Comparison of ENCODE assay signal across 12 cellular contexts in genomic region chr4:168654206-168655174, GRCh38.
DNase-seq lines count a peak whose midpoint lies in the region; ATAC-seq and TF ChIP-seq lines count a peak whose summit lies in the region.
"Had no signal": no experiment of that assay in that cellular context is flagged by ENCODE, and none has a peak within 500 bp of the region (broad histone marks: within the 10 kb centered on the region; RNA-seq: fewer than 3 reads in every experiment).

No MANE protein-coding gene starts in this region.

- H3K4me3 ChIP-seq in thyroid gland (replicated peaks in 1 of 3), result no peak overlapping the region
- H3K4me3 ChIP-seq in testis, result no peak overlapping the region
- H3K4me3 ChIP-seq: GM23248, SJSA1 had no signal

- H3K27me3 ChIP-seq in thyroid gland (no peaks in the 10 kb centered on the region), testis (no peaks in the 10 kb centered on the region)
- H3K27me3 ChIP-seq: SJSA1 had no signal

- ATAC-seq in HG03108 (IDR thresholded peaks at IDR 0.05; ENCODE audit: unreplicated experiment), result no peak
- no peak for ATAC-seq in HG02981 (IDR thresholded peaks at IDR 0.05; ENCODE audit: unreplicated experiment)
- ATAC-seq: activated T-cell treated with anti-CD3 and anti-CD28 coated beads, Interleukin-2, amount 50 U/mL, for 72 hours; CD8-positive, alpha-beta T cell had no signal

- H3K27ac ChIP-seq in thyroid gland (no peak overlapping the region), testis (no peak overlapping the region)
- H3K27ac ChIP-seq: GM23248, SJSA1 had no signal

- no peaks in the 10 kb centered on the region for H3K9me3 ChIP-seq in thyroid gland
- no peaks in the 10 kb centered on the region for H3K9me3 ChIP-seq in testis
- H3K9me3 ChIP-seq: SJSA1 had no signal

- intact Hi-C loops in thyroid gland (cut with DNase I), result no loop called here
- intact Hi-C loops in testis (cut with DNase I; ENCODE audit: low total_unique reads), result no loop called here

- no peak for TF ChIP-seq POLR2A in thyroid gland (IDR thresholded peaks at IDR 0.05)
- TF ChIP-seq POLR2A in testis (IDR thresholded peaks at IDR 0.05), result no peak

- H3K4me1 ChIP-seq in thyroid gland (peaks cover 12 to 18% of the 10 kb centered on the region in 2 donors), testis (no peaks in the 10 kb centered on the region)

- DNase-seq in NCI-H1436 treated with DMSO at 0.1 percent for 48 hours (lab: John Stamatoyannopoulos, UW) (peak; percentile 66), RPMI7951 (ENCODE audit: low read depth) (peak; percentile 63), iPS-NIHi7 (ENCODE audit: extremely low spot score) (peak; percentile 35), thyroid gland (peak; percentile 55 to 59), testis (no peak)
- DNase-seq: activated T-cell treated with anti-CD3 and anti-CD28 coated beads, Interleukin-2, amount 50 U/mL, for 72 hours; CD8-positive, alpha-beta T cell; GM23248; NCI-H1930 had no signal

- TF ChIP-seq CTCF in thyroid gland (IDR thresholded peaks at IDR 0.05) (no peak), testis (IDR thresholded peaks at IDR 0.05) (no peak)

- H3K36me3 ChIP-seq in thyroid gland (no peaks in the 10 kb centered on the region), testis (ENCODE audit: low read depth, missing control alignments) (no peaks in the 10 kb centered on the region)

- 54 to 55% methylated on average over 3 of the region's 3 CpGs for WGBS in thyroid gland, 2 donors
- 75 to 83% methylated on average over 3 of the region's 3 CpGs for WGBS in testis, 2 donors
